8 cellular contexts compared by ENCODE assay signal in genomic region chr2:229852565-229852964, GRCh38.
DNase-seq lines count a peak whose midpoint lies in the region; ATAC-seq and TF ChIP-seq lines count a peak whose summit lies in the region.

No MANE protein-coding gene starts in this region.

- no peaks in the 10 kb centered on the region for H3K4me1 ChIP-seq in foreskin keratinocyte

- H3K36me3 Mint-ChIP-seq in activated CD4-positive, alpha-beta T cell treated with anti-CD3 and anti-CD28 coated beads, Interleukin-2, amount 10 ng/mL, durations not matched to agents 24 days and 14 days (ENCODE audit: low read depth): peaks cover 41% of the 10 kb centered on the region

- no peak overlapping the region for H3K4me3 Mint-ChIP-seq in activated CD4-positive, alpha-beta T cell treated with anti-CD3 and anti-CD28 coated beads, Interleukin-2, amount 10 ng/mL, durations not matched to agents 24 days and 14 days

- no peaks in the 10 kb centered on the region for H3K9me3 Mint-ChIP-seq in activated CD4-positive, alpha-beta T cell treated with anti-CD3 and anti-CD28 coated beads, Interleukin-2, amount 10 ng/mL, durations not matched to agents 24 days and 14 days

- intact Hi-C loops in activated CD4-positive, alpha-beta T cell treated with anti-CD3 and anti-CD28 coated beads, Interleukin-2, amount 10 ng/mL, durations not matched to agents 24 days and 14 days (cut with micrococcal nuclease): loop anchor here (1.0 to 10.0 kb wide), 2 partner anchors 30 to 48 kb away; no protein-coding TSS in a partner anchor

- no peaks in the 10 kb centered on the region for H3K27me3 Mint-ChIP-seq in activated CD4-positive, alpha-beta T cell treated with anti-CD3 and anti-CD28 coated beads, Interleukin-2, amount 10 ng/mL, durations not matched to agents 24 days and 14 days

- no peak overlapping the region for H3K27ac ChIP-seq in foreskin keratinocyte

- no peaks in the 10 kb centered on the region for H3K27me3 ChIP-seq in foreskin keratinocyte

- no peak overlapping the region for H3K27ac Mint-ChIP-seq in activated CD4-positive, alpha-beta T cell treated with anti-CD3 and anti-CD28 coated beads, Interleukin-2, amount 10 ng/mL, durations not matched to agents 24 days and 14 days

- peaks cover 39% of the 10 kb centered on the region for H3K4me1 Mint-ChIP-seq in activated CD4-positive, alpha-beta T cell treated with anti-CD3 and anti-CD28 coated beads, Interleukin-2, amount 10 ng/mL, durations not matched to agents 24 days and 14 days

- TF ChIP-seq CTCF in foreskin keratinocyte (conservative IDR thresholded peaks at IDR 0.05): no peak

- DNase-seq in activated CD4-positive, alpha-beta T cell treated with anti-CD3 and anti-CD28 coated beads, Interleukin-2, amount 10 ng/mL, durations not matched to agents 24 days and 14 days: peak; percentile 82
- DNase-seq in stimulated activated CD4-positive, alpha-beta T cell treated with anti-CD3 and anti-CD28 coated beads, Interleukin-4, amount 100 ng/mL, for 1 hour: peak; percentile 23
- DNase-seq in NCI-H2029 treated with DMSO at 0.1 percent for 48 hours (lab: John Stamatoyannopoulos, UW) (no peak), foreskin keratinocyte (no peak), dedifferentiated amniotic fluid mesenchymal stem cell (ENCODE audit: extremely low spot score) (no peak)

- ATAC-seq in GM18511 (IDR thresholded peaks at IDR 0.05; ENCODE audit: unreplicated experiment) (peak; percentile 79), HG03103 (IDR thresholded peaks at IDR 0.05; ENCODE audit: low read depth, unreplicated experiment) (peak; percentile 55), esophagus mucosa (peak; percentile 51), foreskin keratinocyte (no peak)

Comparison
In these comparisons a context has a peak if more than half of its experiments do, and no peak if none do; other contexts are left out.
1. DNase-seq: peak in activated CD4-positive, alpha-beta T cell treated with anti-CD3 and anti-CD28 coated beads, Interleukin-2, amount 10 ng/mL, durations not matched to agents 24 days and 14 days (single experiment) and stimulated activated CD4-positive, alpha-beta T cell treated with anti-CD3 and anti-CD28 coated beads, Interleukin-4, amount 100 ng/mL, for 1 hour (single experiment); none in NCI-H2029 treated with DMSO at 0.1 percent for 48 hours (single experiment), foreskin keratinocyte (0 of 2) and dedifferentiated amniotic fluid mesenchymal stem cell (single experiment).